In the genomic region with DNA sequence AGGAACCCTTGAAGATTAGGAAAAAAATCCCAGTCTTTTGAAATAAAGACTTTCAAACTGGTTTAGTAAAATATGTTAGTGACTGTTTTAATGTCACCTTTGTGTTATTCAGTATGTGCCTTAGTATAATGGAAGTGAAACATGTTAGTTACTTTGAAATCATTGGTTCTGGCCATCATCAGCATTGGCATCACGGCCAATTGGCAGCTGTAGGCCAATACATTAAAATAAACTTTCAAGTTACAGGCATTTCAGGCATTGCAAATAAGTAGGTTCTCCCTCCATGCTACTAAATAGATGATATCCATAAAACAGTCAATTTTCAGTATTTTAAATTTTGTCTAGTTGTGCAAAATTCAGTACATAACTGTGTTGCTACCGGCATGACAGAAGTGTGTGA, we compare ENCODE assay signal across 8 cellular contexts. TPM values are rescaled to one million over a fixed set of nuclear protein-coding genes. Genes with fewer than 3 reads are reported as not detected.
DNase-seq lines count a peak whose midpoint lies in the region; ATAC-seq and TF ChIP-seq lines count a peak whose summit lies in the region.

No MANE protein-coding gene starts in this region.

- no TSS peak for BruUV-seq in MCF 10A (replicated peaks; lab: Mats Ljungman, UMichigan)

- peak overlapping the region; percentile 52 for H3K9ac ChIP-seq in Karpas-422 (ENCODE audit: low read length)
- H3K9ac ChIP-seq in mucosa of rectum (ENCODE audit: low read depth in 1 of 2, low read length in 2 of 2), result peak overlapping the region; percentile 82 to 88

- H3K9me3 ChIP-seq in Karpas-422 (ENCODE audit: low read length), result no peaks in the 10 kb centered on the region
- no peaks in the 10 kb centered on the region for H3K9me3 ChIP-seq in mucosa of rectum (ENCODE audit: control insufficient read depth in 2 of 2, low read length in 2 of 2)
- no peaks in the 10 kb centered on the region for H3K9me3 ChIP-seq in mucosa of descending colon

- H3K36me3 ChIP-seq in ACC112 (ENCODE audit: insufficient read depth, low read length) (no peaks in the 10 kb centered on the region), Karpas-422 (ENCODE audit: insufficient read depth, low read length) (peaks cover 6% of the 10 kb centered on the region; the same call in 1 of the 2 replicates), mucosa of rectum (ENCODE audit: control insufficient read depth in 2 of 2, insufficient read depth in 2 of 2, low read length in 2 of 2) (no peaks in the 10 kb centered on the region), mucosa of descending colon (ENCODE audit: low read depth) (peaks cover 4% of the 10 kb centered on the region)

- peak overlapping the region; percentile 98 for H3K4me2 ChIP-seq in Karpas-422 (ENCODE audit: low read depth, low read length, poor library complexity, severe bottlenecking)

- H3K27me3 Mint-ChIP-seq in MCF 10A (ENCODE audit: insufficient read depth, unreplicated experiment), result no peaks in the 10 kb centered on the region

- POLR2A ChIA-PET in MCF 10A (lab: Yijun Ruan, JAX), result interaction anchor here (1.4 to 6.2 kb wide), 5 partner anchors 10 to 598 kb away, joined by 3 to 63 read pairs (median 5); no protein-coding TSS in a partner anchor

- no peaks in the 10 kb centered on the region for H3K9me2 ChIP-seq in Karpas-422 (replicated peaks; ENCODE audit: insufficient read depth, low read length)

- no peaks in the 10 kb centered on the region for H3K27me3 ChIP-seq in ACC112 (ENCODE audit: insufficient read depth, low read length)
- no peaks in the 10 kb centered on the region for H3K27me3 ChIP-seq in Karpas-422 (ENCODE audit: low read length)
- H3K27me3 ChIP-seq in mucosa of rectum (ENCODE audit: control insufficient read depth in 2 of 2, insufficient read depth in 2 of 2, low read length in 2 of 2), result no peaks in the 10 kb centered on the region

- no peaks in the 10 kb centered on the region for H3K9me3 Mint-ChIP-seq in MCF 10A (ENCODE audit: unreplicated experiment)

- ATAC-seq in mucosa of descending colon, result no peak

- peak overlapping the region; percentile 84 for H3K4me3 Mint-ChIP-seq in MCF 10A (ENCODE audit: unreplicated experiment)

- intact Hi-C loops in MCF 10A (cut with micrococcal nuclease) (loop anchor here (5.0 to 10.0 kb wide), 2 partner anchors 123 to 654 kb away; a partner anchor contains a TSS), mucosa of descending colon (cut with DNase I, micrococcal nuclease) (no loop called here)

- CTCF ChIA-PET in MCF 10A (lab: Yijun Ruan, JAX), result no interaction called here

- no peak for DNase-seq in Karpas-422
- peak; percentile 25 for DNase-seq in MCF 10A (ENCODE audit: unreplicated experiment)
- DNase-seq in stimulated activated CD4-positive, alpha-beta T cell treated with anti-CD3 and anti-CD28 coated beads, Interleukin-2, amount 100 ng/mL, for 24 hours, result no peak
- no peak for DNase-seq in EL
- DNase-seq in mucosa of descending colon, result no peak
- no peak for DNase-seq in NCI-H82 treated with DMSO at 0.1 percent for 48 hours (lab: John Stamatoyannopoulos, UW; ENCODE audit: unreplicated experiment)

- peaks cover 46% of the 10 kb centered on the region for H3K4me1 ChIP-seq in ACC112 (ENCODE audit: control insufficient read depth, insufficient read depth, low read length, unreplicated experiment)
- H3K4me1 ChIP-seq in Karpas-422 (ENCODE audit: low read length), result peaks cover 60% of the 10 kb centered on the region
- H3K4me1 ChIP-seq in mucosa of rectum (ENCODE audit: control insufficient read depth in 2 of 2, insufficient read depth in 2 of 2, low read length in 2 of 2), result peaks cover 18 to 19% of the 10 kb centered on the region in 2 donors
- H3K4me1 ChIP-seq in mucosa of descending colon (ENCODE audit: low read depth), result peaks cover 44% of the 10 kb centered on the region

- peaks cover 20% of the 10 kb centered on the region for H3K36me3 Mint-ChIP-seq in MCF 10A (ENCODE audit: insufficient read depth, unreplicated experiment)

- H3K4me3 ChIP-seq in ACC112 (ENCODE audit: low read depth, low read length) (peak overlapping the region; percentile 80), Karpas-422 (ENCODE audit: low read length) (peak overlapping the region; percentile 88), mucosa of rectum (ENCODE audit: low read length in 2 of 2) (peak overlapping the region; percentile 81 to 92), mucosa of descending colon (no peak overlapping the region)

- H4K20me1 ChIP-seq in Karpas-422 (ENCODE audit: insufficient read depth, low read depth, low read length), result peaks cover 5% of the 10 kb centered on the region; the same call in 1 of the 2 replicates

- peak overlapping the region; percentile 83 for H3K27ac ChIP-seq in ACC112 (ENCODE audit: low read depth, low read length)
- peak overlapping the region; percentile 40 for H3K27ac ChIP-seq in Karpas-422 (ENCODE audit: low read length)
- H3K27ac ChIP-seq in mucosa of rectum (ENCODE audit: low read depth in 2 of 2, low read length in 2 of 2), result peak overlapping the region; percentile 95 to 96

- TF ChIP-seq CTCF in MCF 10A (IDR thresholded peaks at IDR 0.05; ENCODE audit: unreplicated experiment) (no peak), mucosa of descending colon (IDR thresholded peaks at IDR 0.05) (no peak)

- H3K79me2 ChIP-seq in ACC112 (ENCODE audit: control insufficient read depth, insufficient read depth, low read length, unreplicated experiment), result peaks cover 72% of the 10 kb centered on the region
- H3K79me2 ChIP-seq in Karpas-422 (ENCODE audit: low read length), result peaks cover 89% of the 10 kb centered on the region

- peak overlapping the region; percentile 99 for H3K27ac Mint-ChIP-seq in MCF 10A (ENCODE audit: low read depth, unreplicated experiment)

- H2AFZ ChIP-seq in ACC112 (ENCODE audit: low read length, unreplicated experiment) (peak overlapping the region; percentile 61), Karpas-422 (ENCODE audit: low read length) (0 out of 2 replicates have a peak overlapping the region, but pooled peaks have one; percentile 4)

- peaks cover 29% of the 10 kb centered on the region for H3K4me1 Mint-ChIP-seq in MCF 10A (ENCODE audit: insufficient read depth, unreplicated experiment)

RNA-seq across cellular contexts. Expression of a gene that starts 4.5 kb away (rescaled TPM):
- total RNA-seq in Karpas-422 (2014; rRNA removed; shearing (Covaris generic); ENCODE audit: low replicate concordance), result 19.3 and 29.2 TPM in 2 replicates
- total RNA-seq in MCF 10A (2022), result 32.1 and 36.5 TPM in 2 replicates
- 10 to 100 TPM; 73.2 to 78.2 (median 77.2) TPM for total RNA-seq in mucosa of descending colon

RNA-seq across cellular contexts. Expression of a gene that starts 4.6 kb away (rescaled TPM):
- 0.48 and 0.97 TPM in 2 replicates for total RNA-seq in Karpas-422 (2014; rRNA removed; shearing (Covaris generic); ENCODE audit: low replicate concordance)
- total RNA-seq in MCF 10A (2022) (7.2 and 9.6 TPM in 2 replicates), mucosa of descending colon (10 to 100 TPM; 14.8 to 38.0 (median 25.1) TPM)

Comparison
In these comparisons a context has a peak if more than half of its experiments do, and no peak if none do; other contexts are left out.
1. H3K27ac ChIP-seq: peak in every context shown above with its lines; median percentile 96 in mucosa of rectum; 83 in ACC112; 40 in Karpas-422.